29 cellular contexts compared by ENCODE assay signal in genomic region chr5:127758884-127759283, GRCh38. TPM values are rescaled to one million over a fixed set of nuclear protein-coding genes. Genes with fewer than 3 reads are reported as not detected.
DNase-seq lines count a peak whose midpoint lies in the region; ATAC-seq and TF ChIP-seq lines count a peak whose summit lies in the region.
"Had no signal": no experiment of that assay in that cellular context is flagged by ENCODE, and none has a peak within 500 bp of the region (broad histone marks: within the 10 kb centered on the region; RNA-seq: fewer than 3 reads in every experiment).

No MANE protein-coding gene starts in this region.

- H3K4me3 Mint-ChIP-seq in progenitor cell of endocrine pancreas (ENCODE audit: low read depth): no peak overlapping the region
- H3K4me3 Mint-ChIP-seq: activated CD4-positive, alpha-beta memory T cell treated with anti-CD3 and anti-CD28 coated beads, Interleukin-2, amount 10 ng/mL, durations not matched to agents 7 days and 5 days; T-helper 2 cell treated with Interferon-gamma antibody and Interleukin-4, amounts not matched to agents 5 μg/mL and 100 μg/mL, for 36 hours had no signal

- peak overlapping the region in 3 of 4 donors; percentile 22 to 49 (median 24) for H3K27ac ChIP-seq in gastroesophageal sphincter
- H3K27ac ChIP-seq in effector memory CD4-positive, alpha-beta T cell (ENCODE audit: insufficient read depth, low read length, poor library complexity, severe bottlenecking): no peak overlapping the region
- H3K27ac ChIP-seq: BLaER1, epithelial cell of prostate, lower lobe of right lung, ovary, upper lobe of right lung had no signal

- no peaks in the 10 kb centered on the region for H3K36me3 ChIP-seq in gastroesophageal sphincter
- no peaks in the 10 kb centered on the region for H3K36me3 ChIP-seq in effector memory CD4-positive, alpha-beta T cell (ENCODE audit: control insufficient read depth, insufficient read depth, low read length)
- H3K36me3 ChIP-seq: BLaER1, lower lobe of right lung, ovary, upper lobe of right lung had no signal

- no peaks in the 10 kb centered on the region for H3K9me3 ChIP-seq in gastroesophageal sphincter
- no peaks in the 10 kb centered on the region for H3K9me3 ChIP-seq in effector memory CD4-positive, alpha-beta T cell (ENCODE audit: control insufficient read depth, low read length)
- H3K9me3 ChIP-seq: BLaER1, lower lobe of right lung, ovary, upper lobe of right lung had no signal

- H3K4me1 Mint-ChIP-seq in progenitor cell of endocrine pancreas (ENCODE audit: low read depth): peaks cover 51% of the 10 kb centered on the region
- H3K4me1 Mint-ChIP-seq: activated CD4-positive, alpha-beta memory T cell treated with anti-CD3 and anti-CD28 coated beads, Interleukin-2, amount 10 ng/mL, durations not matched to agents 7 days and 5 days had no signal

- peaks cover 0 to 46% (median 7%) of the 10 kb centered on the region in 3 donors for H3K4me1 ChIP-seq in gastroesophageal sphincter
- H3K4me1 ChIP-seq in effector memory CD4-positive, alpha-beta T cell (ENCODE audit: control insufficient read depth, insufficient read depth, low read length, poor library complexity, severe bottlenecking): no peaks in the 10 kb centered on the region
- H3K4me1 ChIP-seq: BLaER1, lower lobe of right lung, upper lobe of right lung had no signal

- no peak overlapping the region for H3K4me3 ChIP-seq in gastroesophageal sphincter
- no peak overlapping the region for H3K4me3 ChIP-seq in effector memory CD4-positive, alpha-beta T cell (ENCODE audit: insufficient read depth, low read depth, low read length, poor library complexity, severe bottlenecking)
- H3K4me3 ChIP-seq: BLaER1, K562, lower lobe of right lung, ovary, skin epidermis, upper lobe of right lung had no signal

- no peaks in the 10 kb centered on the region for H3K36me3 Mint-ChIP-seq in progenitor cell of endocrine pancreas (ENCODE audit: insufficient read depth)

- no peak for TF ChIP-seq CTCF in gastroesophageal sphincter (IDR thresholded peaks at IDR 0.05)
- TF ChIP-seq CTCF in progenitor cell of endocrine pancreas (IDR thresholded peaks at IDR 0.05; ENCODE audit: unreplicated experiment): no peak

- ATAC-seq in gastroesophageal sphincter: no peak
- ATAC-seq in GM19023 (IDR thresholded peaks at IDR 0.05; ENCODE audit: unreplicated experiment): no peak
- no peak for ATAC-seq in left ventricle myocardium superior
- ATAC-seq: K562, lower lobe of right lung, upper lobe of right lung had no signal

- peaks cover 3% of the 10 kb centered on the region for H3K9me3 Mint-ChIP-seq in progenitor cell of endocrine pancreas (ENCODE audit: low read depth)
- H3K9me3 Mint-ChIP-seq: activated CD4-positive, alpha-beta memory T cell treated with anti-CD3 and anti-CD28 coated beads, Interleukin-2, amount 10 ng/mL, durations not matched to agents 7 days and 5 days; T-helper 2 cell treated with Interferon-gamma antibody and Interleukin-4, amounts not matched to agents 5 μg/mL and 100 μg/mL, for 36 hours had no signal

- no peak for TF ChIP-seq POLR2A in gastroesophageal sphincter (IDR thresholded peaks at IDR 0.05)

- H3K27ac Mint-ChIP-seq in progenitor cell of endocrine pancreas: peak overlapping the region; percentile 25
- H3K27ac Mint-ChIP-seq: activated CD4-positive, alpha-beta memory T cell treated with anti-CD3 and anti-CD28 coated beads, Interleukin-2, amount 10 ng/mL, durations not matched to agents 7 days and 5 days; T-helper 2 cell treated with Interferon-gamma antibody and Interleukin-4, amounts not matched to agents 5 μg/mL and 100 μg/mL, for 36 hours had no signal

- DNase-seq in HuH-7 (ENCODE audit: low spot score) (peak; percentile 42), amniotic epithelial cell (ENCODE audit: low read depth) (peak; percentile 30), progenitor cell of endocrine pancreas (ENCODE audit: low spot score, unreplicated experiment) (no peak), NCI-H2029 (lab: John Stamatoyannopoulos, UW) (no peak), left ventricle myocardium superior (no peak)
- no peak for DNase-seq in effector memory CD4-positive, alpha-beta T cell
- DNase-seq: activated CD4-positive, alpha-beta memory T cell treated with anti-CD3 and anti-CD28 coated beads, Interleukin-2, amount 10 ng/mL, durations not matched to agents 7 days and 5 days; activated naive CD4-positive, alpha-beta T cell treated with anti-CD3 and anti-CD28 coated beads, Interleukin-2, amount 50 U/mL, for 16 hours; amygdala; GOT3; head of caudate nucleus; kidney glomerular epithelial cell; lower lobe of right lung; NCI-H2081 treated with DMSO at 0.1 percent for 48 hours; NCI-H446; ovary; retina; SIG-M5; stimulated activated naive CD4-positive, alpha-beta T cell; upper lobe of right lung had no signal

- intact Hi-C loops in left ventricle myocardium superior (cut with micrococcal nuclease): no loop called here

- no peaks in the 10 kb centered on the region for H3K27me3 Mint-ChIP-seq in progenitor cell of endocrine pancreas

- no peak for TF ChIP-seq EP300 in gastroesophageal sphincter (IDR thresholded peaks at IDR 0.05)

- no peaks in the 10 kb centered on the region for H3K27me3 ChIP-seq in gastroesophageal sphincter
- no peaks in the 10 kb centered on the region for H3K27me3 ChIP-seq in effector memory CD4-positive, alpha-beta T cell (replicated peaks; ENCODE audit: control insufficient read depth, insufficient read depth, low read length, poor library complexity, severe bottlenecking)
- H3K27me3 ChIP-seq: BLaER1, ovary, upper lobe of right lung had no signal

RNA-seq across cellular contexts. Expression of gene CCDC192, which starts 55.7 kb away (rescaled TPM):
- total RNA-seq in gastroesophageal sphincter: 1 to 10 TPM in 1 of 4 donors, under 1 TPM in 2, not detected in 1; 0.94 to 2.6 (median 0.94) TPM
- 0.60 TPM in 1 of 2 replicates, not detected in the other for total RNA-seq in progenitor cell of endocrine pancreas
- not detected for total RNA-seq in left ventricle myocardium superior
- total RNA-seq: activated CD4-positive, alpha-beta memory T cell treated with anti-CD3 and anti-CD28 coated beads, Interleukin-2, amount 10 ng/mL, durations not matched to agents 7 days and 5 days; fibroblast of villous mesenchyme; HT-29; lower lobe of right lung; upper lobe of right lung had no signal

Comparison
In these comparisons a context has a peak if more than half of its experiments do, and no peak if none do; other contexts are left out.
1. DNase-seq: peak in HuH-7 (single experiment) and amniotic epithelial cell (single experiment); none in progenitor cell of endocrine pancreas (single experiment), NCI-H2029 (single experiment), effector memory CD4-positive, alpha-beta T cell (0 of 3) and left ventricle myocardium superior (single experiment).